In the genomic region with DNA sequence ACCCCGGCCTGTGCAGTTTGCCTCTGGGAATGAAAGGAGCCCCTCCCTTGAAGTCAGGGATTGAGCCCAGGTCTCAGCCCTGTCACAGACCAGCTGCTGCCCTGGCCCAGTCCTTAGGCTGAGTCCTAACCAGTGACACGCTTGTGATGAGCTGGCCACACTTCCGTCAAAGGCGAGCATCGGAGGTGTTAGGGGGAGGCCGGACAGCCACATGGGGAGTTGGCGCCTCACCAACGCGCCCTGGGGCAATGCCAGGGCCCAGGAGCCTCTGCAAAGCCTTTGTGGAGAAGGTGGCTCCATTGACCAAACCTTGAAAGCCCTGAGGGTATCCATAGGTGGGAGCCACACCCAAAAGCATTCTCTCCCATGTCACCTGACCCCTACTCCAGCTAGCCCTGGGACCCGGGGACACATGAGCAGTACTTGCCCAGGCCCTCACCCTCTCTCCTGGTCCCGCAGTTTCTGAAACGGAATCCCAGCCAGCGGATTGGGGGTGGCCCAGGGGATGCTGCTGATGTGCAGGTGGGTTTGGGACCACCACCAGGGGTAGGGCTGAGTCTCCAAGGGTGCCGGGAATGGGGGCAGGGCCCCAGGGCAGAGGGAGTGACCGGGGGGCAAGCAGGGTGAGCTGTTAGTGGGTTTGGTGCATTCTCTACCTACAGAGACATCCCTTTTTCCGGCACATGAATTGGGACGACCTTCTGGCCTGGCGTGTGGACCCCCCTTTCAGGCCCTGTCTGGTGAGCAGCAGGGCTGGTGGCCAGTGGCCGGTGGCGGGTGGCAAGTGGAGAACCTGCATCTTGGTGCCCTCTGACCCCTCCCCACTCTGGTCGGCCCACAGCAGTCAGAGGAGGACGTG, we compare ENCODE assay signal across 19 cellular contexts. TPM values are rescaled to one million over a fixed set of nuclear protein-coding genes. Genes with fewer than 3 reads are reported as not detected.
DNase-seq lines count a peak whose midpoint lies in the region; ATAC-seq, FAIRE-seq and TF ChIP-seq lines count a peak whose summit lies in the region.
"Had no signal": no experiment of that assay in that cellular context is flagged by ENCODE, and none has a peak within 500 bp of the region (broad histone marks: within the 10 kb centered on the region; RNA-seq: fewer than 3 reads in every experiment).

No MANE protein-coding gene starts in this region.

- no peak for TF ChIP-seq POLR2A in HepG2 (IDR thresholded peaks at IDR 0.05; ENCODE audit: insufficient read depth in 1 of 2, low read depth in 2 of 2, low read length in 2 of 2)
- no peak for TF ChIP-seq POLR2A in right lobe of liver (IDR thresholded peaks at IDR 0.05)
- TF ChIP-seq POLR2A in Peyer's patch (IDR thresholded peaks at IDR 0.05) = no peak

- TF ChIP-seq CTCF in HepG2 (CRISPR knock-in tag; IDR thresholded peaks at IDR 0.05) = no peak
- TF ChIP-seq CTCF in right lobe of liver (IDR thresholded peaks at IDR 0.05) = no peak
- no peak for TF ChIP-seq CTCF in Peyer's patch (IDR thresholded peaks at IDR 0.05)
- TF ChIP-seq CTCF in GM13976 (IDR thresholded peaks at IDR 0.05; ENCODE audit: borderline replicate concordance, control extremely low read depth, extremely low read depth, insufficient read depth, missing control alignments) = no peak
- TF ChIP-seq CTCF in smooth muscle cell (IDR thresholded peaks at IDR 0.05; ENCODE audit: borderline replicate concordance, insufficient read depth, poor library complexity, severe bottlenecking) = no peak

- H2AFZ ChIP-seq in HepG2 (ENCODE audit: low read length) = no peak overlapping the region
- H2AFZ ChIP-seq in smooth muscle cell (ENCODE audit: low read depth) = no peak overlapping the region

- in situ Hi-C loops in HepG2 (cut with HindIII; ENCODE audit: extremely low pct_ligation_motif_present, low pct_unique_long_range_greater_than_20kb) (no loop called here), GM13976 (cut with MboI; ENCODE audit: low sequenced_read_pairs, unreplicated experiment) (no loop called here)

- no peaks in the 10 kb centered on the region for H3F3A ChIP-seq in smooth muscle cell (ENCODE audit: low read depth)

- H3K27ac ChIP-seq in HepG2 (ENCODE audit: extremely low read length, insufficient read depth, low read length) = no peak overlapping the region
- no peak overlapping the region for H3K27ac ChIP-seq in right lobe of liver
- peak overlapping the region in 3 of 4 donors; percentile 19 to 99 (median 40) for H3K27ac ChIP-seq in Peyer's patch
- peak overlapping the region; percentile 93 for H3K27ac ChIP-seq in effector memory CD4-positive, alpha-beta T cell (ENCODE audit: insufficient read depth, low read length, poor library complexity, severe bottlenecking)
- H3K27ac ChIP-seq in smooth muscle cell (ENCODE audit: low read depth) = no peak overlapping the region
- H3K27ac ChIP-seq: prostate gland had no signal

- peaks cover 11% of the 10 kb centered on the region for H3K4me1 ChIP-seq in HepG2 (ENCODE audit: insufficient read depth, low read length)
- peaks cover 0 to 11% (median 2%) of the 10 kb centered on the region in 4 donors for H3K4me1 ChIP-seq in right lobe of liver
- peaks cover 0 to 41% (median 21%) of the 10 kb centered on the region in 4 donors for H3K4me1 ChIP-seq in Peyer's patch
- peaks cover 50% of the 10 kb centered on the region for H3K4me1 ChIP-seq in effector memory CD4-positive, alpha-beta T cell (ENCODE audit: control insufficient read depth, insufficient read depth, low read length, poor library complexity, severe bottlenecking)
- H3K4me1 ChIP-seq in smooth muscle cell (ENCODE audit: low read depth) = no peaks in the 10 kb centered on the region

- TF ChIP-seq EP300 in HepG2 (IDR thresholded peaks at IDR 0.05; ENCODE audit: low read depth in 2 of 2, low read length in 2 of 2) = no peak
- no peak for TF ChIP-seq EP300 in HepG2 (CRISPR knock-in tag; IDR thresholded peaks at IDR 0.05; ENCODE audit: borderline replicate concordance)

- no peak for FAIRE-seq in HepG2 (lab: Jason Lieb, UNC)
- FAIRE-seq: islet of Langerhans, RCC 7860 had no signal

- TF ChIP-seq RAD21 in HepG2 (CRISPR knock-in tag; IDR thresholded peaks at IDR 0.05) = no peak

- DNase-seq in HepG2 (ENCODE audit: low spot score) = no peak
- no peak for DNase-seq in right lobe of liver
- DNase-seq in Peyer's patch = no peak
- no peak for DNase-seq in effector memory CD4-positive, alpha-beta T cell
- no peak for DNase-seq in DMS 273 (lab: John Stamatoyannopoulos, UW; ENCODE audit: unreplicated experiment)
- no peak for DNase-seq in EL
- no peak for DNase-seq in GM13976 (ENCODE audit: low spot score)
- DNase-seq in smooth muscle cell (lab: John Stamatoyannopoulos, UW; ENCODE audit: unreplicated experiment) = no peak
- DNase-seq: effector CD4-positive, alpha-beta T cell; foreskin melanocyte; H9; NCI-H345; stimulated activated CD4-positive, alpha-beta T cell treated with anti-CD3 and anti-CD28 coated beads, Interleukin-1b, Interleukin-23, amount 100 ng/mL, for 48 hours had no signal

- POLR2A ChIA-PET in HepG2 (lab: Yijun Ruan, JAX) = no interaction called here

- WGBS in HepG2 (ENCODE audit: low lambda C conversion rate) = 97% methylated on average over 15 of the region's 22 CpGs
- 79% methylated on average over 6 of the region's 22 CpGs for WGBS in right lobe of liver (ENCODE audit: insufficient coverage, low coverage, low lambda C conversion rate, missing lambda C conversion rate)
- 94% methylated on average over 22 of the region's 22 CpGs for WGBS in smooth muscle cell (ENCODE audit: low lambda C conversion rate)

- intact Hi-C loops in HepG2 (cut with micrococcal nuclease; ENCODE audit: unreplicated experiment) (no loop called here), right lobe of liver (cut with DNase I) (no loop called here)

- H3K79me2 ChIP-seq in HepG2 (ENCODE audit: insufficient read depth, low read length) (peaks cover 8% of the 10 kb centered on the region), smooth muscle cell (ENCODE audit: low read depth) (peaks cover 19% of the 10 kb centered on the region)

- CTCF ChIA-PET in HepG2 (lab: Yijun Ruan, JAX; ENCODE audit: low intra/inter-chr PET ratio, low total read pairs) = no interaction called here

- H3K4me3 ChIP-seq in HepG2 (replicated peaks in 1 of 3; ENCODE audit: insufficient read depth in 1 of 3, low read depth in 2 of 3, low read length in 3 of 3) (no peak overlapping the region), right lobe of liver (no peak overlapping the region), Peyer's patch (peak overlapping the region in 1 of 4 donors; percentile 81), smooth muscle cell (no peak overlapping the region)
- H3K4me3 ChIP-seq in effector memory CD4-positive, alpha-beta T cell (ENCODE audit: insufficient read depth, low read depth, low read length, poor library complexity, severe bottlenecking) = no peak overlapping the region
- H3K4me3 ChIP-seq: prostate gland had no signal

- H4K20me1 ChIP-seq in HepG2 (ENCODE audit: insufficient read depth, low read length) (no peaks in the 10 kb centered on the region), smooth muscle cell (ENCODE audit: low read depth) (no peaks in the 10 kb centered on the region)

- H3K4me2 ChIP-seq in HepG2 (ENCODE audit: low read depth, low read length) (no peak overlapping the region), smooth muscle cell (no peak overlapping the region)

- ATAC-seq in HepG2 = no peak
- no peak for ATAC-seq in right lobe of liver

- H3K27me3 ChIP-seq in HepG2 (ENCODE audit: control insufficient read depth in 1 of 2, insufficient read depth in 2 of 2, low read length in 2 of 2) (no peaks in the 10 kb centered on the region; a peak in 1 of 5 replicates), right lobe of liver (no peaks in the 10 kb centered on the region), Peyer's patch (no peaks in the 10 kb centered on the region), smooth muscle cell (ENCODE audit: low read depth) (no peaks in the 10 kb centered on the region)
- H3K27me3 ChIP-seq in effector memory CD4-positive, alpha-beta T cell (replicated peaks; ENCODE audit: control insufficient read depth, insufficient read depth, low read length, poor library complexity, severe bottlenecking) = no peaks in the 10 kb centered on the region

- no TSS peak for BruUV-seq in HepG2 (replicated peaks; lab: Mats Ljungman, UMichigan)

- no peaks in the 10 kb centered on the region for H3K9me3 ChIP-seq in HepG2 (ENCODE audit: low read length)
- no peaks in the 10 kb centered on the region for H3K9me3 ChIP-seq in right lobe of liver
- H3K9me3 ChIP-seq in Peyer's patch = no peaks in the 10 kb centered on the region
- no peaks in the 10 kb centered on the region for H3K9me3 ChIP-seq in effector memory CD4-positive, alpha-beta T cell (ENCODE audit: control insufficient read depth, low read length)
- H3K9me3 ChIP-seq in smooth muscle cell (replicated peaks; ENCODE audit: low read depth) = no peaks in the 10 kb centered on the region
- H3K9me3 ChIP-seq: prostate gland had no signal

- H3K9ac ChIP-seq in HepG2 (ENCODE audit: insufficient read depth, low read depth, low read length) (no peak overlapping the region), smooth muscle cell (ENCODE audit: low read depth) (no peak overlapping the region)

- H3K36me3 ChIP-seq in HepG2 (replicated peaks in 1 of 2; ENCODE audit: control insufficient read depth in 1 of 2, insufficient read depth in 2 of 2, low read length in 2 of 2) = peaks cover 15 to 28% of the 10 kb centered on the region in 2 experiments; a peak in 4 of 5 replicates
- peaks cover 0 to 52% (median 11%) of the 10 kb centered on the region in 4 donors for H3K36me3 ChIP-seq in right lobe of liver
- H3K36me3 ChIP-seq in Peyer's patch = peaks cover 0 to 72% (median 0%) of the 10 kb centered on the region in 3 donors
- peaks cover 22% of the 10 kb centered on the region for H3K36me3 ChIP-seq in effector memory CD4-positive, alpha-beta T cell (ENCODE audit: control insufficient read depth, insufficient read depth, low read length)
- H3K36me3 ChIP-seq in smooth muscle cell (ENCODE audit: low read depth) = no peaks in the 10 kb centered on the region

RNA-seq across cellular contexts. Expression of gene PTPRCAP, which starts 3.7 kb away (rescaled TPM):
- total RNA-seq in HepG2 (2016; rRNA removed; fragmentation: Illumina TruSeq; extraction: Trizol) = 0.46 and 0.60 TPM in 2 replicates
- not detected in 2 replicates for total RNA-seq in HepG2 (2016; cell fraction: cytosol; rRNA removed; fragmentation: Illumina TruSeq; extraction: Trizol; ENCODE audit: low read depth)
- total RNA-seq in HepG2 (2016; cell fraction: insoluble cytoplasmic fraction; rRNA removed; fragmentation: Illumina TruSeq; extraction: Trizol) = 0.19 and 0.25 TPM in 2 replicates
- total RNA-seq in HepG2 (2016; cell fraction: membrane; rRNA removed; fragmentation: Illumina TruSeq; extraction: Trizol) = not detected in 2 replicates
- 0.40 and 0.53 TPM in 2 replicates for total RNA-seq in HepG2 (2016; cell fraction: nucleus; rRNA removed; fragmentation: Illumina TruSeq; extraction: Trizol)
- 0.56 and 0.70 TPM in 2 replicates for polyA plus RNA-seq in HepG2 (2011; rRNA removed)
- polyA plus RNA-seq in HepG2 (2011; cell fraction: cytosol; rRNA removed) = 0.08 and 0.63 TPM in 2 replicates
- 12.4 and 18.9 TPM in 2 replicates for polyA plus RNA-seq in HepG2 (2011; cell fraction: nucleus; rRNA removed)
- polyA plus RNA-seq in HepG2 (2012) = 0.19 TPM in 1 of 2 replicates, not detected in the other
- polyA plus RNA-seq in HepG2 (2016; cell fraction: cytosol; fragmentation: Illumina TruSeq; extraction: Trizol; ENCODE audit: low read depth) = 0.18 TPM in 1 of 2 replicates, not detected in the other
- 0.21 and 0.26 TPM in 2 replicates for polyA plus RNA-seq in HepG2 (2016; cell fraction: insoluble cytoplasmic fraction; fragmentation: Illumina TruSeq; extraction: Trizol; ENCODE audit: low read depth)
- 0.16 TPM in 1 of 2 replicates, not detected in the other for polyA plus RNA-seq in HepG2 (2016; cell fraction: membrane; fragmentation: Illumina TruSeq; extraction: Trizol; ENCODE audit: low read depth)
- polyA plus RNA-seq in HepG2 (2016; cell fraction: nucleus; fragmentation: Illumina TruSeq; extraction: Trizol; ENCODE audit: insufficient read depth, low read depth) = 1.9 and 2.3 TPM in 2 replicates
- polyA minus RNA-seq in HepG2 (2011; rRNA and poly(A)+ RNA removed; ENCODE audit: low replicate concordance) = 0.58 and 1.1 TPM in 2 replicates
- polyA minus RNA-seq in HepG2 (2011; cell fraction: cytosol; rRNA and poly(A)+ RNA removed) = not detected in 2 replicates
- 0.90 and 0.99 TPM in 2 replicates for polyA minus RNA-seq in HepG2 (2011; cell fraction: nucleus; rRNA and poly(A)+ RNA removed)
- 1 to 10 TPM in 4 of 6 experiments, under 1 TPM in 2; 0.72 to 2.8 (median 2.1) TPM for total RNA-seq in right lobe of liver
- 10 to 100 TPM; 17.3 to 56.9 (median 21.7) TPM for total RNA-seq in Peyer's patch
- total RNA-seq in smooth muscle cell = 2.5 TPM in 1 of 2 replicates, not detected in the other
- 1.1 TPM in 2 replicates for polyA plus RNA-seq in smooth muscle cell

RNA-seq across cellular contexts. Expression of gene RPS6KB2, which starts 5.5 kb away (rescaled TPM):
- total RNA-seq in HepG2 (2016; rRNA removed; fragmentation: Illumina TruSeq; extraction: Trizol) (35.3 and 54.8 TPM in 2 replicates), right lobe of liver (10 to 100 TPM; 18.8 to 37.1 (median 27.1) TPM), Peyer's patch (10 to 100 TPM; 58.0 to 88.3 (median 63.5) TPM), smooth muscle cell (66.5 and 86.9 TPM in 2 replicates)
- total RNA-seq in HepG2 (2016; cell fraction: cytosol; rRNA removed; fragmentation: Illumina TruSeq; extraction: Trizol; ENCODE audit: low read depth) = 168 and 174 TPM in 2 replicates
- 32.3 and 55.5 TPM in 2 replicates for total RNA-seq in HepG2 (2016; cell fraction: insoluble cytoplasmic fraction; rRNA removed; fragmentation: Illumina TruSeq; extraction: Trizol)
- 208 and 210 TPM in 2 replicates for total RNA-seq in HepG2 (2016; cell fraction: membrane; rRNA removed; fragmentation: Illumina TruSeq; extraction: Trizol)
- total RNA-seq in HepG2 (2016; cell fraction: nucleus; rRNA removed; fragmentation: Illumina TruSeq; extraction: Trizol) = 30.9 and 37.1 TPM in 2 replicates
- polyA plus RNA-seq in HepG2 (2011; rRNA removed) (52.9 and 59.2 TPM in 2 replicates), smooth muscle cell (102 and 107 TPM in 2 replicates)
- 53.5 and 73.0 TPM in 2 replicates for polyA plus RNA-seq in HepG2 (2011; cell fraction: cytosol; rRNA removed)
- 93.3 and 107 TPM in 2 replicates for polyA plus RNA-seq in HepG2 (2011; cell fraction: nucleus; rRNA removed)
- 29.0 and 33.0 TPM in 2 replicates for polyA plus RNA-seq in HepG2 (2012)
- 249 TPM in 2 replicates for polyA plus RNA-seq in HepG2 (2016; cell fraction: cytosol; fragmentation: Illumina TruSeq; extraction: Trizol; ENCODE audit: low read depth)
- 40.0 and 51.3 TPM in 2 replicates for polyA plus RNA-seq in HepG2 (2016; cell fraction: insoluble cytoplasmic fraction; fragmentation: Illumina TruSeq; extraction: Trizol; ENCODE audit: low read depth)
- polyA plus RNA-seq in HepG2 (2016; cell fraction: membrane; fragmentation: Illumina TruSeq; extraction: Trizol; ENCODE audit: low read depth) = 229 and 244 TPM in 2 replicates
- polyA plus RNA-seq in HepG2 (2016; cell fraction: nucleus; fragmentation: Illumina TruSeq; extraction: Trizol; ENCODE audit: insufficient read depth, low read depth) = 58.6 and 65.2 TPM in 2 replicates
- polyA minus RNA-seq in HepG2 (2011; rRNA and poly(A)+ RNA removed; ENCODE audit: low replicate concordance) = 70.8 and 120 TPM in 2 replicates
- 23.5 and 24.7 TPM in 2 replicates for polyA minus RNA-seq in HepG2 (2011; cell fraction: cytosol; rRNA and poly(A)+ RNA removed)
- polyA minus RNA-seq in HepG2 (2011; cell fraction: nucleus; rRNA and poly(A)+ RNA removed) = 27.9 and 33.3 TPM in 2 replicates

RNA-seq across cellular contexts. Expression of gene CORO1B, which starts 9.5 kb away (rescaled TPM):
- total RNA-seq in HepG2 (2016; rRNA removed; fragmentation: Illumina TruSeq; extraction: Trizol) (32.2 and 32.9 TPM in 2 replicates), right lobe of liver (10 to 100 TPM; 28.5 to 58.6 (median 40.4) TPM), Peyer's patch (100 to 1,000 TPM in 3 of 4 donors, 10 to 100 TPM in 1; 68.5 to 161 (median 138) TPM), smooth muscle cell (38.9 and 43.8 TPM in 2 replicates)
- 9.3 and 11.4 TPM in 2 replicates for total RNA-seq in HepG2 (2016; cell fraction: cytosol; rRNA removed; fragmentation: Illumina TruSeq; extraction: Trizol; ENCODE audit: low read depth)
- 29.5 and 35.9 TPM in 2 replicates for total RNA-seq in HepG2 (2016; cell fraction: insoluble cytoplasmic fraction; rRNA removed; fragmentation: Illumina TruSeq; extraction: Trizol)
- total RNA-seq in HepG2 (2016; cell fraction: membrane; rRNA removed; fragmentation: Illumina TruSeq; extraction: Trizol) = 14.1 and 14.3 TPM in 2 replicates
- total RNA-seq in HepG2 (2016; cell fraction: nucleus; rRNA removed; fragmentation: Illumina TruSeq; extraction: Trizol) = 26.1 and 28.4 TPM in 2 replicates
- polyA plus RNA-seq in HepG2 (2011; rRNA removed) (33.8 and 48.8 TPM in 2 replicates), smooth muscle cell (84.6 and 85.8 TPM in 2 replicates)
- 33.9 and 59.2 TPM in 2 replicates for polyA plus RNA-seq in HepG2 (2011; cell fraction: cytosol; rRNA removed)
- polyA plus RNA-seq in HepG2 (2011; cell fraction: nucleus; rRNA removed) = 96.0 and 115 TPM in 2 replicates
- 16.2 and 31.3 TPM in 2 replicates for polyA plus RNA-seq in HepG2 (2012)
- polyA plus RNA-seq in HepG2 (2016; cell fraction: cytosol; fragmentation: Illumina TruSeq; extraction: Trizol; ENCODE audit: low read depth) = 11.3 TPM in 2 replicates
- polyA plus RNA-seq in HepG2 (2016; cell fraction: insoluble cytoplasmic fraction; fragmentation: Illumina TruSeq; extraction: Trizol; ENCODE audit: low read depth) = 45.3 and 48.2 TPM in 2 replicates
- 12.1 and 13.6 TPM in 2 replicates for polyA plus RNA-seq in HepG2 (2016; cell fraction: membrane; fragmentation: Illumina TruSeq; extraction: Trizol; ENCODE audit: low read depth)
- polyA plus RNA-seq in HepG2 (2016; cell fraction: nucleus; fragmentation: Illumina TruSeq; extraction: Trizol; ENCODE audit: insufficient read depth, low read depth) = 59.2 and 60.1 TPM in 2 replicates
- 100 and 106 TPM in 2 replicates for polyA minus RNA-seq in HepG2 (2011; rRNA and poly(A)+ RNA removed; ENCODE audit: low replicate concordance)
- 27.3 and 29.6 TPM in 2 replicates for polyA minus RNA-seq in HepG2 (2011; cell fraction: cytosol; rRNA and poly(A)+ RNA removed)
- polyA minus RNA-seq in HepG2 (2011; cell fraction: nucleus; rRNA and poly(A)+ RNA removed) = 16.3 and 29.5 TPM in 2 replicates

RNA-seq across cellular contexts. Expression of gene CARNS1, which starts 18.3 kb away (rescaled TPM):
- total RNA-seq in HepG2 (2016; rRNA removed; fragmentation: Illumina TruSeq; extraction: Trizol) (not detected in 2 replicates), right lobe of liver (under 1 TPM in 5 of 6 experiments, not detected in 1; 0.12 to 0.31 (median 0.22) TPM), Peyer's patch (1 to 10 TPM in 1 of 4 donors, under 1 TPM in 2, not detected in 1; 0.54 to 1.2 (median 0.83) TPM), smooth muscle cell (0.36 and 0.85 TPM in 2 replicates)
- not detected in 2 replicates for total RNA-seq in HepG2 (2016; cell fraction: cytosol; rRNA removed; fragmentation: Illumina TruSeq; extraction: Trizol; ENCODE audit: low read depth)
- not detected in 2 replicates for total RNA-seq in HepG2 (2016; cell fraction: insoluble cytoplasmic fraction; rRNA removed; fragmentation: Illumina TruSeq; extraction: Trizol)
- total RNA-seq in HepG2 (2016; cell fraction: membrane; rRNA removed; fragmentation: Illumina TruSeq; extraction: Trizol) = not detected in 2 replicates
- not detected in 2 replicates for total RNA-seq in HepG2 (2016; cell fraction: nucleus; rRNA removed; fragmentation: Illumina TruSeq; extraction: Trizol)
- polyA plus RNA-seq in HepG2 (2011; rRNA removed) (0.01 TPM in 1 of 2 replicates, not detected in the other), smooth muscle cell (1.7 and 3.6 TPM in 2 replicates)
- polyA plus RNA-seq in HepG2 (2011; cell fraction: cytosol; rRNA removed) = 0.01 TPM in 1 of 2 replicates, not detected in the other
- polyA plus RNA-seq in HepG2 (2011; cell fraction: nucleus; rRNA removed) = not detected in 2 replicates
- polyA plus RNA-seq in HepG2 (2012) = 0.04 TPM in 1 of 2 replicates, not detected in the other
- polyA plus RNA-seq in HepG2 (2016; cell fraction: cytosol; fragmentation: Illumina TruSeq; extraction: Trizol; ENCODE audit: low read depth) = not detected in 2 replicates
- polyA plus RNA-seq in HepG2 (2016; cell fraction: insoluble cytoplasmic fraction; fragmentation: Illumina TruSeq; extraction: Trizol; ENCODE audit: low read depth) = not detected in 2 replicates
- polyA plus RNA-seq in HepG2 (2016; cell fraction: membrane; fragmentation: Illumina TruSeq; extraction: Trizol; ENCODE audit: low read depth) = not detected in 2 replicates
- polyA plus RNA-seq in HepG2 (2016; cell fraction: nucleus; fragmentation: Illumina TruSeq; extraction: Trizol; ENCODE audit: insufficient read depth, low read depth) = not detected in 2 replicates
- polyA minus RNA-seq in HepG2 (2011; rRNA and poly(A)+ RNA removed; ENCODE audit: low replicate concordance) = 0.05 and 0.12 TPM in 2 replicates
- not detected in 2 replicates for polyA minus RNA-seq in HepG2 (2011; cell fraction: cytosol; rRNA and poly(A)+ RNA removed)
- polyA minus RNA-seq in HepG2 (2011; cell fraction: nucleus; rRNA and poly(A)+ RNA removed) = not detected in 2 replicates

RNA-seq across cellular contexts. Expression of gene GPR152, which starts 18.8 kb away (rescaled TPM):
- total RNA-seq in HepG2 (2016; rRNA removed; fragmentation: Illumina TruSeq; extraction: Trizol) = not detected in 2 replicates
- total RNA-seq in HepG2 (2016; cell fraction: cytosol; rRNA removed; fragmentation: Illumina TruSeq; extraction: Trizol; ENCODE audit: low read depth) = not detected in 2 replicates
- not detected in 2 replicates for total RNA-seq in HepG2 (2016; cell fraction: insoluble cytoplasmic fraction; rRNA removed; fragmentation: Illumina TruSeq; extraction: Trizol)
- not detected in 2 replicates for total RNA-seq in HepG2 (2016; cell fraction: membrane; rRNA removed; fragmentation: Illumina TruSeq; extraction: Trizol)
- total RNA-seq in HepG2 (2016; cell fraction: nucleus; rRNA removed; fragmentation: Illumina TruSeq; extraction: Trizol) = not detected in 2 replicates
- polyA plus RNA-seq in HepG2 (2011; rRNA removed) = not detected in 2 replicates
- polyA plus RNA-seq in HepG2 (2011; cell fraction: cytosol; rRNA removed) = not detected in 2 replicates
- not detected in 2 replicates for polyA plus RNA-seq in HepG2 (2011; cell fraction: nucleus; rRNA removed)
- polyA plus RNA-seq in HepG2 (2012) = not detected in 2 replicates
- not detected in 2 replicates for polyA plus RNA-seq in HepG2 (2016; cell fraction: cytosol; fragmentation: Illumina TruSeq; extraction: Trizol; ENCODE audit: low read depth)
- not detected in 2 replicates for polyA plus RNA-seq in HepG2 (2016; cell fraction: insoluble cytoplasmic fraction; fragmentation: Illumina TruSeq; extraction: Trizol; ENCODE audit: low read depth)
- not detected in 2 replicates for polyA plus RNA-seq in HepG2 (2016; cell fraction: membrane; fragmentation: Illumina TruSeq; extraction: Trizol; ENCODE audit: low read depth)
- polyA plus RNA-seq in HepG2 (2016; cell fraction: nucleus; fragmentation: Illumina TruSeq; extraction: Trizol; ENCODE audit: insufficient read depth, low read depth) = not detected in 2 replicates
- not detected in 2 replicates for polyA minus RNA-seq in HepG2 (2011; rRNA and poly(A)+ RNA removed; ENCODE audit: low replicate concordance)
- polyA minus RNA-seq in HepG2 (2011; cell fraction: cytosol; rRNA and poly(A)+ RNA removed) = not detected in 2 replicates
- polyA minus RNA-seq in HepG2 (2011; cell fraction: nucleus; rRNA and poly(A)+ RNA removed) = not detected in 2 replicates
- total RNA-seq in right lobe of liver = not detected
- not detected for total RNA-seq in Peyer's patch
- total RNA-seq in smooth muscle cell = not detected in 2 replicates
- 0.27 and 0.71 TPM in 2 replicates for polyA plus RNA-seq in smooth muscle cell
- total RNA-seq: H9; MCF 10A; mononuclear cell; prostate gland; T-helper 1 cell treated with Interleukin-12 subunit alpha and Interleukin-12 subunit beta and Interleukin-4 antibody, amounts not matched to agents 30 ng/mL and 1 ng/mL, for 36 hours had no signal

Comparison
In these comparisons a context has a peak if more than half of its experiments do, and no peak if none do; other contexts are left out.
1. H3K27ac ChIP-seq: peak in Peyer's patch (3 of 4) and effector memory CD4-positive, alpha-beta T cell (single experiment); none in HepG2 (single experiment), right lobe of liver (0 of 3) and smooth muscle cell (single experiment).